ENCODE assay signal across 8 cellular contexts in the genomic region with DNA sequence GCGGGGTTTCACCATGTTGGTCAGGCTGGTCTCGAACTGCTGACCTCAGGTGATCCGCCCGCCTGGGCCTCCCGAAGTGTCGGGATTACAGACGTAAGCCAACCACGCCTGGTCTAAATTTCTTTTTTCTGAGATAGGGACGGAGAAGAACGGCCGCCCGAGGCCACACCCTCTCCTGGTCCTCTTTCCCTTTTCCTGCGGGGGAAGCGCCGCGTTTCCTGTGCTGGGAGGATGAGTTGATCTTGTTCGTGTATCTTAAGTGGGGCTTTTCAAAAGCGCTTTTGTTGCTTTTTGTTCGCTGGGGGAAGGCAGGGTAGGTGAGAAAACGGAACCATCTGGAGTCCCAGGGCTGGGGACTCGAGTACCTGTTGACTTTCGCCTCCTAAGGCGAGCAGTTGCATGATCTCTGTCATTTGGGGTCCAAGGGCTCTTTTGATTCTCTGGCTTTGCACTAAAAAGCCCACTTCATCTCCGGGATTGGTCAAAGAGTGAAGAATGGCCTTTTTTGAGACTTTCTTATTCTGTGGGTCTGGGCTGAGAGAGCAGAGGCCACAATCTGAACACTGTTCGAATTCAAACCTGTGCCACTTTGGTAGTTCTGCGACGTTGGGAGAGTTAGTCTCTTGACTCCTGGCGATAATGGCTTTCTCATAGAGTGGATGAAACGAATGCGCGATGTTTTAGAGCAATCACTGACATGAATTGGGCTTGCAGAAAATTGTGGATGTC. TPM values are rescaled to one million over a fixed set of nuclear protein-coding genes. Genes with fewer than 3 reads are reported as not detected.
DNase-seq lines count a peak whose midpoint lies in the region; ATAC-seq and TF ChIP-seq lines count a peak whose summit lies in the region.

No MANE protein-coding gene starts in this region.

- peak overlapping the region; percentile 90 to 98 (median 96) for H3K4me3 Mint-ChIP-seq in IgD-negative memory B cell

- peak; percentile 43 for DNase-seq in AG20443 (ENCODE audit: low spot score)
- peak; percentile 78 for DNase-seq in activated CD8-positive, alpha-beta memory T cell treated with anti-CD3 and anti-CD28 coated beads for 24 hours
- no peak for DNase-seq in fibroblast of the aortic adventitia (ENCODE audit: low read depth)
- DNase-seq in osteoblast (ENCODE audit: insufficient read length, low spot score, missing footprints), result peak; percentile 92
- DNase-seq in cerebellar cortex (ENCODE audit: low spot score), result no peak
- DNase-seq in GM13976 (ENCODE audit: low spot score), result no peak

- peak overlapping the region; percentile 100 for H3K27ac ChIP-seq in osteoblast (ENCODE audit: low read depth, low read length)

- H3K9me3 ChIP-seq in osteoblast (ENCODE audit: low read depth, low read length), result no peaks in the 10 kb centered on the region

- in situ Hi-C loops in GM13976 (cut with MboI; ENCODE audit: low sequenced_read_pairs, unreplicated experiment), result loop anchor here (25.0 kb wide), 1 partner anchor 181 kb away; the partner anchor contains the start of gene ITGAX

- no peak overlapping the region for H2AFZ ChIP-seq in osteoblast (ENCODE audit: low read length)

- H3K27me3 ChIP-seq in osteoblast (ENCODE audit: insufficient read depth, low read length), result no peaks in the 10 kb centered on the region

- H3K79me2 ChIP-seq in osteoblast (ENCODE audit: insufficient read depth, low read length), result peaks cover 70% of the 10 kb centered on the region

- peaks cover 43% of the 10 kb centered on the region for H3K36me3 ChIP-seq in osteoblast (ENCODE audit: insufficient read depth, low read length)

- no peak for ATAC-seq in HG02884 (IDR thresholded peaks at IDR 0.05; ENCODE audit: unreplicated experiment)

- H3K4me3 ChIP-seq in fibroblast of the aortic adventitia (ENCODE audit: low read depth, low read length) (peak overlapping the region; percentile 96), osteoblast (ENCODE audit: insufficient read depth, low read length) (peak overlapping the region; percentile 99)

- peaks cover 39 to 55% (median 41%) of the 10 kb centered on the region in 3 donors for H3K4me1 Mint-ChIP-seq in IgD-negative memory B cell

- peaks cover 1% of the 10 kb centered on the region for H3K27me3 Mint-ChIP-seq in IgD-negative memory B cell

- peaks cover 0 to 1% (median 0%) of the 10 kb centered on the region in 3 donors for H3K9me3 Mint-ChIP-seq in IgD-negative memory B cell

- TF ChIP-seq CTCF in fibroblast of the aortic adventitia (IDR thresholded peaks at IDR 0.05; ENCODE audit: insufficient read depth, low read length) (no peak), osteoblast (IDR thresholded peaks at IDR 0.05; ENCODE audit: extremely low read depth, low read depth, low read length) (no peak), GM13976 (IDR thresholded peaks at IDR 0.05; ENCODE audit: borderline replicate concordance, control extremely low read depth, extremely low read depth, insufficient read depth, missing control alignments) (no peak)

- H3K4me2 ChIP-seq in osteoblast (ENCODE audit: insufficient read depth, low read length), result peak overlapping the region; percentile 97

- H3K4me1 ChIP-seq in osteoblast (ENCODE audit: insufficient read depth, low read length), result peaks cover 40% of the 10 kb centered on the region

- H3K36me3 Mint-ChIP-seq in IgD-negative memory B cell, result peaks cover 6% of the 10 kb centered on the region

- H4K20me1 ChIP-seq in osteoblast (ENCODE audit: insufficient read depth, low read length), result peaks cover 47% of the 10 kb centered on the region

- peak overlapping the region; percentile 89 to 100 (median 98) for H3K27ac Mint-ChIP-seq in IgD-negative memory B cell

RNA-seq across cellular contexts. Expression of gene FUS, which starts 1.3 kb away (rescaled TPM):
- polyA plus RNA-seq in IgD-negative memory B cell, result 167 TPM
- total RNA-seq in fibroblast of the aortic adventitia (ENCODE audit: low replicate concordance) (41.3 and 65.3 TPM in 2 replicates), osteoblast (24.2 and 30.4 TPM in 2 replicates)

RNA-seq across cellular contexts. Expression of gene PYCARD, which starts 21.3 kb away (rescaled TPM):
- polyA plus RNA-seq in IgD-negative memory B cell, result 130 TPM
- total RNA-seq in fibroblast of the aortic adventitia (ENCODE audit: low replicate concordance) (29.3 and 126 TPM in 2 replicates), osteoblast (53.9 and 61.5 TPM in 2 replicates)

RNA-seq across cellular contexts. Expression of gene PRSS36, which starts 31.4 kb away (rescaled TPM):
- 1.4 TPM for polyA plus RNA-seq in IgD-negative memory B cell
- total RNA-seq in fibroblast of the aortic adventitia (ENCODE audit: low replicate concordance) (1.1 and 3.8 TPM in 2 replicates), osteoblast (0.29 TPM in 1 of 2 replicates, not detected in the other)

RNA-seq across cellular contexts. Expression of gene TRIM72, which starts 32.7 kb away (rescaled TPM):
- not detected for polyA plus RNA-seq in IgD-negative memory B cell
- total RNA-seq in fibroblast of the aortic adventitia (ENCODE audit: low replicate concordance), result not detected in 2 replicates
- total RNA-seq in osteoblast, result not detected in 2 replicates

RNA-seq across cellular contexts. Expression of gene PYDC1, which starts 35.7 kb away (rescaled TPM):
- not detected for polyA plus RNA-seq in IgD-negative memory B cell
- total RNA-seq in fibroblast of the aortic adventitia (ENCODE audit: low replicate concordance), result not detected in 2 replicates
- not detected in 2 replicates for total RNA-seq in osteoblast

Comparison
In these comparisons a context has a peak if more than half of its experiments do, and no peak if none do; other contexts are left out.
1. DNase-seq: peak in AG20443 (single experiment), activated CD8-positive, alpha-beta memory T cell treated with anti-CD3 and anti-CD28 coated beads for 24 hours (single experiment) and osteoblast (single experiment); none in fibroblast of the aortic adventitia (single experiment), cerebellar cortex (single experiment) and GM13976 (single experiment).